ENCODE assay signal across 8 cellular contexts in genomic region chr13:47862841-47863240, GRCh38.
"Had no signal": no experiment of that assay in that cellular context is flagged by ENCODE, and none has a peak within 500 bp of the region (broad histone marks: within the 10 kb centered on the region; RNA-seq: fewer than 3 reads in every experiment).

No MANE protein-coding gene starts in this region.

- DNase-seq: IMR-90, KBM-7, KG1 had no signal

- H3K9me3 Mint-ChIP-seq: IgD-negative memory B cell had no signal

- H3K4me1 Mint-ChIP-seq: IgD-negative memory B cell had no signal

- H3K4me2 ChIP-seq: KMS-11 had no signal

- H3K4me3 ChIP-seq: K562 had no signal

- H3K27ac Mint-ChIP-seq: IgD-negative memory B cell had no signal

- H3K9ac ChIP-seq: KMS-11 had no signal

- ATAC-seq: HepG2, K562 had no signal

- H3K36me3 Mint-ChIP-seq: IgD-negative memory B cell had no signal

- H3K27ac ChIP-seq: HL-60, KMS-11 had no signal

- H3K4me3 Mint-ChIP-seq: IgD-negative memory B cell had no signal
